12 cellular contexts compared by ENCODE assay signal in genomic region chrX:7146026-7146702, GRCh38. TPM values are rescaled to one million over a fixed set of nuclear protein-coding genes. Genes with fewer than 3 reads are reported as not detected.
DNase-seq lines count a peak whose midpoint lies in the region; ATAC-seq, FAIRE-seq and TF ChIP-seq lines count a peak whose summit lies in the region.
"Had no signal": no experiment of that assay in that cellular context is flagged by ENCODE, and none has a peak within 500 bp of the region (broad histone marks: within the 10 kb centered on the region; RNA-seq: fewer than 3 reads in every experiment).

No MANE protein-coding gene starts in this region.

- H3K36me3 Mint-ChIP-seq in activated T-cell treated with anti-CD3 and anti-CD28 coated beads, Interleukin-2, amount 50 U/mL, for 4 hours (ENCODE audit: insufficient read depth) = no peaks in the 10 kb centered on the region
- no peaks in the 10 kb centered on the region for H3K36me3 Mint-ChIP-seq in activated naive CD4-positive, alpha-beta T cell treated with anti-CD3 and anti-CD28 coated beads, Interleukin-2, amount 50 U/mL, for 72 hours
- H3K36me3 Mint-ChIP-seq: stimulated activated memory B cell treated with anti-CD40 and anti-IgM and Interleukin-4, amounts not matched to agents 10 μg/mL and 1 μg/mL and 100 μg/mL, for 72 hours had no signal

- peak overlapping the region; percentile 13 for H3K4me3 Mint-ChIP-seq in activated T-cell treated with anti-CD3 and anti-CD28 coated beads, Interleukin-2, amount 50 U/mL, for 4 hours

- H3K4me1 Mint-ChIP-seq in activated T-cell treated with anti-CD3 and anti-CD28 coated beads, Interleukin-2, amount 50 U/mL, for 4 hours (ENCODE audit: low read depth) = peaks cover 13% of the 10 kb centered on the region

- DNase-seq in activated T-cell treated with anti-CD3 and anti-CD28 coated beads, Interleukin-2, amount 50 U/mL, for 4 hours = no peak
- DNase-seq in activated T-cell treated with anti-CD3 and anti-CD28 coated beads for 4 hours (no peak), Panc1 (ENCODE audit: low read depth, low spot score) (no peak), transverse colon (no peak), NCI-H146 (lab: John Stamatoyannopoulos, UW) (no peak)
- DNase-seq in activated naive CD4-positive, alpha-beta T cell treated with anti-CD3 and anti-CD28 coated beads, Interleukin-2, amount 50 U/mL, for 72 hours (ENCODE audit: low spot score in 2 of 2) = no peak
- DNase-seq: NCI-H526 had no signal

- ATAC-seq in activated T-cell treated with anti-CD3 and anti-CD28 coated beads, Interleukin-2, amount 50 U/mL, for 4 hours = no peak
- ATAC-seq in Panc1 (no peak), gastroesophageal sphincter (no peak)
- no peak for ATAC-seq in activated naive CD4-positive, alpha-beta T cell treated with anti-CD3 and anti-CD28 coated beads, Interleukin-2, amount 50 U/mL, for 72 hours
- ATAC-seq: naive thymus-derived CD8-positive, alpha-beta T cell had no signal

- no peak overlapping the region for H3K27ac ChIP-seq in Panc1 (ENCODE audit: low read length)
- H3K27ac ChIP-seq in transverse colon = peak overlapping the region; percentile 45 to 95 (median 92)
- H3K27ac ChIP-seq in gastroesophageal sphincter = no peak overlapping the region

- TF ChIP-seq POLR2A in transverse colon (IDR thresholded peaks at IDR 0.05) = no peak
- no peak for TF ChIP-seq POLR2A in gastroesophageal sphincter (IDR thresholded peaks at IDR 0.05)

- in situ Hi-C loops in Panc1 (cut with HindIII; ENCODE audit: low pct_unique_long_range_greater_than_20kb, low sequenced_read_pairs) = no loop called here
- in situ Hi-C loops in transverse colon (cut with MboI; ENCODE audit: low pct_ligation_motif_present in 1 of 4, low pct_unique_long_range_greater_than_20kb in 1 of 4, low sequenced_read_pairs in 3 of 4) = no loop called here

- no peaks in the 10 kb centered on the region for H3K27me3 Mint-ChIP-seq in activated T-cell treated with anti-CD3 and anti-CD28 coated beads, Interleukin-2, amount 50 U/mL, for 4 hours (ENCODE audit: low read depth)
- H3K27me3 Mint-ChIP-seq: naive thymus-derived CD8-positive, alpha-beta T cell; stimulated activated memory B cell treated with anti-CD40 and anti-IgM and Interleukin-4, amounts not matched to agents 10 μg/mL and 1 μg/mL and 100 μg/mL, for 72 hours had no signal

- no peak for TF ChIP-seq CTCF in Panc1 (IDR thresholded peaks at IDR 0.05)
- TF ChIP-seq CTCF in transverse colon (IDR thresholded peaks at IDR 0.05) = no peak
- TF ChIP-seq CTCF in gastroesophageal sphincter (IDR thresholded peaks at IDR 0.05) = no peak

- intact Hi-C loops in Panc1 (cut with micrococcal nuclease; ENCODE audit: unreplicated experiment) = no loop called here
- intact Hi-C loops in transverse colon (cut with DNase I; ENCODE audit: low total_unique reads) = no loop called here

- no peaks in the 10 kb centered on the region for H3K9me3 Mint-ChIP-seq in activated T-cell treated with anti-CD3 and anti-CD28 coated beads, Interleukin-2, amount 50 U/mL, for 4 hours
- no peaks in the 10 kb centered on the region for H3K9me3 Mint-ChIP-seq in activated naive CD4-positive, alpha-beta T cell treated with anti-CD3 and anti-CD28 coated beads, Interleukin-2, amount 50 U/mL, for 72 hours
- H3K9me3 Mint-ChIP-seq: naive thymus-derived CD8-positive, alpha-beta T cell; stimulated activated memory B cell treated with anti-CD40 and anti-IgM and Interleukin-4, amounts not matched to agents 10 μg/mL and 1 μg/mL and 100 μg/mL, for 72 hours had no signal

- H3K27ac Mint-ChIP-seq in activated naive CD4-positive, alpha-beta T cell treated with anti-CD3 and anti-CD28 coated beads, Interleukin-2, amount 50 U/mL, for 72 hours = no peak overlapping the region

- TF ChIP-seq EP300 in transverse colon (IDR thresholded peaks at IDR 0.05; ENCODE audit: low read depth) (no peak), gastroesophageal sphincter (IDR thresholded peaks at IDR 0.05) (no peak)

- WGBS in transverse colon (ENCODE audit: low coverage in 1 of 2), 2 donors = 77% methylated on average over 3 of the region's 3 CpGs; no CpG with 5 or more reads in 1 of the 2 donors
- WGBS in gastroesophageal sphincter (ENCODE audit: low coverage in 1 of 2), 2 donors = 81 to 87% methylated on average over 3 of the region's 3 CpGs

- H3K27me3 ChIP-seq in Panc1 (ENCODE audit: control insufficient read depth, insufficient read depth, low read length) (no peaks in the 10 kb centered on the region), transverse colon (no peaks in the 10 kb centered on the region), gastroesophageal sphincter (no peaks in the 10 kb centered on the region)
- H3K27me3 ChIP-seq: ascending aorta had no signal

- FAIRE-seq in islet of Langerhans (lab: Jason Lieb, UNC) = peak; percentile 47

- CTCF ChIA-PET in Panc1 (lab: Charles Lee) = interaction anchor here (0.6 kb wide), 1 partner anchor 35 kb away, joined by 5 read pairs; no protein-coding TSS in a partner anchor

- H3K9me3 ChIP-seq in Panc1 (ENCODE audit: control insufficient read depth, insufficient read depth, low read depth, low read length) (no peaks in the 10 kb centered on the region), transverse colon (no peaks in the 10 kb centered on the region), gastroesophageal sphincter (no peaks in the 10 kb centered on the region)
- H3K9me3 ChIP-seq: ascending aorta had no signal

- POLR2A ChIA-PET in Panc1 (lab: Charles Lee) = no interaction called here

- no peaks in the 10 kb centered on the region for H3K36me3 ChIP-seq in Panc1 (ENCODE audit: control insufficient read depth, insufficient read depth, low read length)
- H3K36me3 ChIP-seq in transverse colon = no peaks in the 10 kb centered on the region
- H3K36me3 ChIP-seq in gastroesophageal sphincter = no peaks in the 10 kb centered on the region
- H3K36me3 ChIP-seq: ascending aorta had no signal

- TSS peak; percentile 59 for BruUV-seq in Panc1 (replicated peaks; lab: Mats Ljungman, UMichigan)

- H3K4me3 ChIP-seq in Panc1 (ENCODE audit: low read depth in 2 of 2, low read length in 2 of 2) = no peak overlapping the region
- no peak overlapping the region for H3K4me3 ChIP-seq in transverse colon
- no peak overlapping the region for H3K4me3 ChIP-seq in gastroesophageal sphincter

- H3K4me1 ChIP-seq in Panc1 (ENCODE audit: control insufficient read depth, insufficient read depth, low read length) = no peaks in the 10 kb centered on the region
- peaks cover 0 to 11% (median 5%) of the 10 kb centered on the region in 4 donors for H3K4me1 ChIP-seq in transverse colon
- H3K4me1 ChIP-seq in gastroesophageal sphincter = peaks cover 0 to 6% (median 4%) of the 10 kb centered on the region in 3 donors

RNA-seq across cellular contexts. Expression of gene STS, which starts 1.3 kb away (rescaled TPM):
- 1 to 10 TPM; 1.6 to 2.4 (median 1.6) TPM for total RNA-seq in activated T-cell treated with anti-CD3 and anti-CD28 coated beads, Interleukin-2, amount 50 U/mL, for 4 hours
- total RNA-seq in Panc1 (2021; ENCODE audit: unreplicated experiment) (2.0 TPM), transverse colon (1 to 10 TPM; 1.8 to 7.9 (median 5.3) TPM), gastroesophageal sphincter (1 to 10 TPM; 4.0 to 9.3 (median 5.7) TPM)
- 1.1 TPM for polyA plus RNA-seq in Panc1 (2012; ENCODE audit: insufficient read length)
- 1 to 10 TPM in 1 of 2 donors, under 1 TPM in 1; 0.39 to 1.1 TPM for total RNA-seq in activated naive CD4-positive, alpha-beta T cell treated with anti-CD3 and anti-CD28 coated beads, Interleukin-2, amount 50 U/mL, for 72 hours

RNA-seq across cellular contexts. Expression of gene PUDP, which starts 1.8 kb away (rescaled TPM):
- total RNA-seq in activated T-cell treated with anti-CD3 and anti-CD28 coated beads, Interleukin-2, amount 50 U/mL, for 4 hours = 10 to 100 TPM; 27.1 to 36.6 (median 28.1) TPM
- total RNA-seq in Panc1 (2021; ENCODE audit: unreplicated experiment) (14.2 TPM), transverse colon (10 to 100 TPM in 3 of 4 donors, 1 to 10 TPM in 1; 3.7 to 31.9 (median 23.3) TPM), gastroesophageal sphincter (10 to 100 TPM in 1 of 4 donors, 1 to 10 TPM in 3; 4.8 to 10.5 (median 8.1) TPM)
- polyA plus RNA-seq in Panc1 (2012; ENCODE audit: insufficient read length) = 11.0 TPM
- total RNA-seq in activated naive CD4-positive, alpha-beta T cell treated with anti-CD3 and anti-CD28 coated beads, Interleukin-2, amount 50 U/mL, for 72 hours = 10 to 100 TPM in 1 of 2 donors, 1 to 10 TPM in 1; 4.3 to 14.1 TPM

Comparison
In these comparisons a context has a peak if more than half of its experiments do, and no peak if none do; other contexts are left out.
1. H3K27ac ChIP-seq: peak in transverse colon (4 of 4); none in Panc1 (single experiment) and gastroesophageal sphincter (0 of 4).